8 cellular contexts compared by ENCODE assay signal in the genomic region with DNA sequence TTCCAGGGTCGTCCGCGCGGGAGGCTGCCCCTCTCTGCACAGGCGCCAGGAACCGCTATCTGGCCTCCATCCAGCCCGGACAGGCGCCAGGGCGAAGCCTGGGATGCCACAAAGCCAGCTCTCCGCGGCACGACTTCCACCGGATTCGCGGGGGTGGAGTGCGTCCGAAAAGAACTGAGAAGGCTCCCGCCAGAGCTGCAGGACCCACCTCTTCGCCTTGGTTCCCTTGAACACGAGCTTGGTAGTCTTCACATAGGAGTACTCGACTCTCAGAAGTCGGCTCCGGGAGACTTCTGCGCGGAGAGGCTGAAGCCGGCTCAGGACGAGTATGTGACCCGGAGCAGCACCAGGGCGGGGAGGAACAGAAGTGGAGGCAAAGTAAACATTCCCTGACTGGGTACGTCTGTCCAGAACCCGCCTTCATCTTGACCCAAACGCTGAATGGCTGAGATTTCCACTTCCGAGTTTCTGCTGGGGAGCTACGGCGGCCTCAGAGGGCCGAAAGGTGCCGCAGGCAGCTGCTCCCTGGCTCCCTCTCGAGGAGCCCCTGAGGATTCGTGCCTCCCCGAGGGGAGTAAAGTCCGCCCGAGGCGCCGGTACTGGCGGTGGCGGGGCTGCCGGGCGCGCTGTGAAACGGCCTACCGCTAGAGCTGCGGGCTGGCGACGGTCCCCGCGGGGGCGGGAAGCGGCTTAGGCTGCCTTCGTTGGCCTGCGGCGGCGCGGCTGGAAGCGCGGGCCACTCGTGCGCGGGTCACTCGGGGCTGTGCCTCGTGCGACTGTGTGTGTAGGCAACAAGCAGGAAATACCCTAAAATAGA.
A peak's percentile ranks its signal among the peaks of the same experiment; 100 is the strongest.
DNase-seq lines count a peak whose midpoint lies in the region; ATAC-seq and TF ChIP-seq lines count a peak whose summit lies in the region.
"Not testable (repeated sequence)": the region's sequence is repeated elsewhere in the genome, so short reads cannot be mapped to it uniquely, and the experiment has no call there.

No MANE protein-coding gene starts in this region.

- H3K9me3 ChIP-seq in breast epithelium; right atrium auricular region; stomach smooth muscle (ENCODE audit: control insufficient read depth in 2 of 2, low read length in 2 of 2): not testable (repeated sequence)

- DNase-seq in GM03348 (ENCODE audit: low spot score) (peak; percentile 92), breast epithelium (ENCODE audit: low spot score in 2 of 2) (peak; percentile 52 to 55), right atrium auricular region (ENCODE audit: low spot score) (peak; percentile 68), posterior vena cava (ENCODE audit: low spot score) (peak; percentile 95)
- DNase-seq in activated CD4-positive, alpha-beta T cell treated with anti-CD3 and anti-CD28 coated beads for 4 hours = peak; percentile 69 to 70

- intact Hi-C loops in breast epithelium (cut with DNase I; ENCODE audit: low total_unique reads); posterior vena cava (cut with DNase I): not testable (repeated sequence)

- peak; percentile 98 for ATAC-seq in GM21576 (IDR thresholded peaks at IDR 0.05; ENCODE audit: unreplicated experiment)
- peak; percentile 93 for ATAC-seq in HG03575 (IDR thresholded peaks at IDR 0.05; ENCODE audit: extremely low read depth, insufficient number of reproducible peaks, low FRiP score, unreplicated experiment)

- H3K36me3 ChIP-seq in breast epithelium; right atrium auricular region; stomach smooth muscle (ENCODE audit: control insufficient read depth in 2 of 2, insufficient read depth in 2 of 2, low read length in 2 of 2): not testable (repeated sequence)

- peak overlapping the region; percentile 40 to 61 for H3K27ac ChIP-seq in breast epithelium
- H3K27ac ChIP-seq in right atrium auricular region = peak overlapping the region; percentile 50 to 83
- not testable (repeated sequence) for H3K27ac ChIP-seq in stomach smooth muscle (ENCODE audit: low read length)

- TF ChIP-seq CTCF in breast epithelium (IDR thresholded peaks at IDR 0.05) (peak in 1 of 3 donors; percentile 26), right atrium auricular region (IDR thresholded peaks at IDR 0.05) (peak in 1 of 2 donors; percentile 77)

- not testable (repeated sequence) for H3K4me1 ChIP-seq in breast epithelium; right atrium auricular region; stomach smooth muscle (ENCODE audit: control insufficient read depth, insufficient read depth, low read length)

- H3K4me3 ChIP-seq in breast epithelium (peak overlapping the region; percentile 57 to 66 (median 64)), right atrium auricular region (peak overlapping the region; percentile 56 to 67), stomach smooth muscle (ENCODE audit: low read length in 2 of 2) (peak overlapping the region; percentile 77 to 81)

- not testable (repeated sequence) for TF ChIP-seq POLR2A in breast epithelium (IDR thresholded peaks at IDR 0.05)

- H3K27me3 ChIP-seq in breast epithelium; right atrium auricular region; stomach smooth muscle (ENCODE audit: control insufficient read depth in 1 of 2, insufficient read depth in 2 of 2, low read length in 2 of 2): not testable (repeated sequence)

- peak overlapping the region; percentile 64 to 70 for H3K9ac ChIP-seq in stomach smooth muscle (ENCODE audit: low read length in 2 of 2)
